ENCODE assay signal across 12 cellular contexts in genomic region chr5:16855475-16855874, GRCh38.
A peak's percentile ranks its signal among the peaks of the same experiment; 100 is the strongest.
DNase-seq lines count a peak whose midpoint lies in the region; ATAC-seq and TF ChIP-seq lines count a peak whose summit lies in the region.
"Had no signal": no experiment of that assay in that cellular context is flagged by ENCODE, and none has a peak within 500 bp of the region (broad histone marks: within the 10 kb centered on the region; RNA-seq: fewer than 3 reads in every experiment).

No MANE protein-coding gene starts in this region.

- no peak overlapping the region for H3K27ac ChIP-seq in mammary epithelial cell (ENCODE audit: insufficient read depth, low read depth, low read length)
- H3K27ac ChIP-seq in SK-N-MC, result peak overlapping the region; percentile 27
- no peak overlapping the region for H3K27ac ChIP-seq in cardiac muscle cell
- H3K27ac ChIP-seq in upper lobe of right lung, result no peak overlapping the region
- H3K27ac ChIP-seq: Peyer's patch had no signal

- H3K36me3 ChIP-seq in mammary epithelial cell (ENCODE audit: insufficient read depth, low read length) (peaks cover 4% of the 10 kb centered on the region), SK-N-MC (ENCODE audit: insufficient read depth, low read length) (peaks cover 58% of the 10 kb centered on the region), cardiac muscle cell (no peaks in the 10 kb centered on the region), upper lobe of right lung (no peaks in the 10 kb centered on the region)
- H3K36me3 ChIP-seq: Peyer's patch had no signal

- no peaks in the 10 kb centered on the region for H3K9me3 Mint-ChIP-seq in MCF 10A (ENCODE audit: unreplicated experiment)

- POLR2A ChIA-PET in MCF 10A (lab: Yijun Ruan, JAX), result interaction anchor here (0.5 to 2.0 kb wide), 4 partner anchors 11 to 277 kb away, joined by 3 to 5 read pairs (median 3); no protein-coding TSS in a partner anchor

- H3K9ac ChIP-seq in mammary epithelial cell (ENCODE audit: insufficient read depth, low read length), result no peak overlapping the region
- H3K9ac ChIP-seq in SK-N-MC (ENCODE audit: insufficient read length), result no peak overlapping the region

- no peak overlapping the region for H2AFZ ChIP-seq in mammary epithelial cell (ENCODE audit: low read depth, low read length)

- dilution Hi-C loops in mammary epithelial cell (cut with HindIII; ENCODE audit: low sequenced_read_pairs), result loop anchor here (10.0 kb wide), 1 partner anchor 61 kb away; no protein-coding TSS in a partner anchor

- H3K4me1 ChIP-seq in mammary epithelial cell (ENCODE audit: insufficient read depth, low read length) (peaks cover 7% of the 10 kb centered on the region), cardiac muscle cell (ENCODE audit: low read depth) (peaks cover 22% of the 10 kb centered on the region), upper lobe of right lung (peaks cover 28% of the 10 kb centered on the region)
- H3K4me1 ChIP-seq: Peyer's patch had no signal

- H4K20me1 ChIP-seq in mammary epithelial cell (ENCODE audit: insufficient read depth, low read length), result peaks cover 3% of the 10 kb centered on the region

- no peak overlapping the region for H3K4me2 ChIP-seq in mammary epithelial cell (ENCODE audit: insufficient read depth, low read depth, low read length)

- 68% methylated on average over 5 of the region's 5 CpGs for WGBS in mammary epithelial cell (ENCODE audit: low coverage, missing lambda C conversion rate)

- BruUV-seq in mammary epithelial cell (replicated peaks; lab: Mats Ljungman, UMichigan) (TSS peak; percentile 9), MCF 10A (replicated peaks; lab: Mats Ljungman, UMichigan) (no TSS peak)

- H3K4me3 ChIP-seq in mammary epithelial cell (replicated peaks in 1 of 3; ENCODE audit: insufficient read depth in 1 of 3, low read depth in 2 of 3, low read length in 3 of 3), result no peak overlapping the region
- no peak overlapping the region for H3K4me3 ChIP-seq in SK-N-MC
- H3K4me3 ChIP-seq in cardiac muscle cell, result no peak overlapping the region
- no peak overlapping the region for H3K4me3 ChIP-seq in upper lobe of right lung
- H3K4me3 ChIP-seq: Peyer's patch had no signal

- intact Hi-C loops in mammary epithelial cell (cut with micrococcal nuclease), result no loop called here
- intact Hi-C loops in MCF 10A (cut with micrococcal nuclease), result no loop called here
- intact Hi-C loops in upper lobe of right lung (cut with DNase I), result no loop called here

- no peak for TF ChIP-seq CTCF in mammary epithelial cell (conservative IDR thresholded peaks at IDR 0.05 in 1 of 2, IDR thresholded peaks at IDR 0.05 in 1 of 2; ENCODE audit: extremely low read depth in 1 of 2, insufficient read depth in 1 of 2, low read depth in 1 of 2, low read length in 2 of 2)
- no peak for TF ChIP-seq CTCF in MCF 10A (IDR thresholded peaks at IDR 0.05; ENCODE audit: unreplicated experiment)
- no peak for TF ChIP-seq CTCF in cardiac muscle cell (IDR thresholded peaks at IDR 0.05; ENCODE audit: low read depth, low read length)
- no peak for TF ChIP-seq CTCF in upper lobe of right lung (IDR thresholded peaks at IDR 0.05)

- H3K4me3 Mint-ChIP-seq in MCF 10A (ENCODE audit: unreplicated experiment) (no peak overlapping the region), T-helper 17 cell (no peak overlapping the region)
- H3K4me3 Mint-ChIP-seq: natural killer cell treated with Interleukin-12 subunit alpha and Interleukin-12 subunit beta and Interleukin-15 and Interleukin-18, amount 100 ng/mL, for 72 hours had no signal

- H3K27me3 Mint-ChIP-seq in MCF 10A (ENCODE audit: insufficient read depth, unreplicated experiment), result no peaks in the 10 kb centered on the region
- no peaks in the 10 kb centered on the region for H3K27me3 Mint-ChIP-seq in T-helper 17 cell
- H3K27me3 Mint-ChIP-seq: natural killer cell treated with Interleukin-12 subunit alpha and Interleukin-12 subunit beta and Interleukin-15 and Interleukin-18, amount 100 ng/mL, for 72 hours had no signal

- no peaks in the 10 kb centered on the region for H3K27me3 ChIP-seq in mammary epithelial cell (ENCODE audit: insufficient read depth, low read length)
- H3K27me3 ChIP-seq in cardiac muscle cell, result no peaks in the 10 kb centered on the region
- no peaks in the 10 kb centered on the region for H3K27me3 ChIP-seq in upper lobe of right lung
- H3K27me3 ChIP-seq: Peyer's patch had no signal

- H3K27ac Mint-ChIP-seq in MCF 10A (ENCODE audit: low read depth, unreplicated experiment) (no peak overlapping the region), T-helper 17 cell (no peak overlapping the region)
- H3K27ac Mint-ChIP-seq: natural killer cell treated with Interleukin-12 subunit alpha and Interleukin-12 subunit beta and Interleukin-15 and Interleukin-18, amount 100 ng/mL, for 72 hours had no signal

- peak; percentile 31 for ATAC-seq in upper lobe of right lung
- ATAC-seq in GM19395 (IDR thresholded peaks at IDR 0.05; ENCODE audit: unreplicated experiment), result no peak
- ATAC-seq in GM19023 (IDR thresholded peaks at IDR 0.05; ENCODE audit: unreplicated experiment), result no peak
- no peak for ATAC-seq in T-helper 17 cell
- ATAC-seq: natural killer cell treated with Interleukin-12 subunit alpha and Interleukin-12 subunit beta and Interleukin-15 and Interleukin-18, amount 100 ng/mL, for 72 hours had no signal

- H3K36me3 Mint-ChIP-seq in MCF 10A (ENCODE audit: insufficient read depth, unreplicated experiment) (no peaks in the 10 kb centered on the region), T-helper 17 cell (ENCODE audit: low read depth) (no peaks in the 10 kb centered on the region)
- H3K36me3 Mint-ChIP-seq: natural killer cell treated with Interleukin-12 subunit alpha and Interleukin-12 subunit beta and Interleukin-15 and Interleukin-18, amount 100 ng/mL, for 72 hours had no signal

- H3K79me2 ChIP-seq in mammary epithelial cell (ENCODE audit: insufficient read depth, low read length), result peaks cover 95% of the 10 kb centered on the region

- CTCF ChIA-PET in mammary epithelial cell (lab: Charles Lee; ENCODE audit: low non-redundant PET) (no interaction called here), MCF 10A (lab: Yijun Ruan, JAX) (interaction anchor here (0.6 to 5.1 kb wide), 7 partner anchors 10 to 347 kb away, joined by 3 to 26 read pairs (median 4); no protein-coding TSS in a partner anchor)

- no peaks in the 10 kb centered on the region for H3K9me3 ChIP-seq in mammary epithelial cell (replicated peaks; ENCODE audit: insufficient read depth, low read length)
- no peaks in the 10 kb centered on the region for H3K9me3 ChIP-seq in SK-N-MC (ENCODE audit: low read depth, low read length)
- H3K9me3 ChIP-seq in cardiac muscle cell (ENCODE audit: low read depth), result no peaks in the 10 kb centered on the region
- H3K9me3 ChIP-seq in upper lobe of right lung, result no peaks in the 10 kb centered on the region
- no peaks in the 10 kb centered on the region for H3K9me3 ChIP-seq in T-helper 17 cell (ENCODE audit: control insufficient read depth, low read length, poor library complexity, severe bottlenecking)
- H3K9me3 ChIP-seq: Peyer's patch had no signal

- H3K4me1 Mint-ChIP-seq in MCF 10A (ENCODE audit: insufficient read depth, unreplicated experiment) (peaks cover 10% of the 10 kb centered on the region), T-helper 17 cell (no peaks in the 10 kb centered on the region)

- DNase-seq in mammary epithelial cell, result no peak
- DNase-seq in MCF 10A (ENCODE audit: unreplicated experiment), result no peak
- DNase-seq in SK-N-MC (ENCODE audit: low read depth, low spot score), result no peak
- peak; percentile 50 to 60 for DNase-seq in cardiac muscle cell (ENCODE audit: low read depth in 1 of 2, low spot score in 1 of 2)
- no peak for DNase-seq in upper lobe of right lung
- DNase-seq in T-helper 17 cell, result no peak
- DNase-seq: ACHN, Karpas-422, Peyer's patch had no signal

- in situ Hi-C loops in mammary epithelial cell (cut with MboI; ENCODE audit: low sequenced_read_pairs in 2 of 2), result no loop called here

Comparison
In these comparisons a context has a peak if more than half of its experiments do, and no peak if none do; other contexts are left out.
1. DNase-seq: peak in cardiac muscle cell (2 of 2); none in mammary epithelial cell (single experiment), MCF 10A (single experiment), SK-N-MC (single experiment), upper lobe of right lung (single experiment) and T-helper 17 cell (0 of 3).